In genomic region chr6:113560376-113560775, GRCh38 we compare ENCODE assay signal across 18 cellular contexts.
DNase-seq lines count a peak whose midpoint lies in the region; ATAC-seq, FAIRE-seq and TF ChIP-seq lines count a peak whose summit lies in the region.
"Had no signal": no experiment of that assay in that cellular context is flagged by ENCODE, and none has a peak within 500 bp of the region (broad histone marks: within the 10 kb centered on the region; RNA-seq: fewer than 3 reads in every experiment).

No MANE protein-coding gene starts in this region.

- no peaks in the 10 kb centered on the region for H3K9me3 Mint-ChIP-seq in astrocyte (ENCODE audit: unreplicated experiment)
- no peaks in the 10 kb centered on the region for H3K9me3 Mint-ChIP-seq in neural progenitor cell
- peaks cover 4 to 8% of the 10 kb centered on the region in 2 donors for H3K9me3 Mint-ChIP-seq in natural killer cell
- H3K9me3 Mint-ChIP-seq: CD14-positive monocyte had no signal

- H3K9ac ChIP-seq in HCT116 (ENCODE audit: low read length): no peak overlapping the region
- H3K9ac ChIP-seq in astrocyte (ENCODE audit: low read length): peak overlapping the region; percentile 37
- H3K9ac ChIP-seq in neural progenitor cell: no peak overlapping the region

- no peak overlapping the region for H3K4me3 ChIP-seq in A549
- 0 out of 4 replicates have a peak overlapping the region, but pooled peaks of 1 of the 2 experiments have one; percentile 7 for H3K4me3 ChIP-seq in HCT116 (replicated peaks in 1 of 2; ENCODE audit: low read depth in 1 of 2, low read length in 2 of 2)
- H3K4me3 ChIP-seq in astrocyte (ENCODE audit: insufficient read depth, low read depth, low read length): no peak overlapping the region
- no peak overlapping the region for H3K4me3 ChIP-seq in neural progenitor cell
- H3K4me3 ChIP-seq: HAP-1, K562 had no signal

- FAIRE-seq in A549 (lab: Jason Lieb, UNC): no peak
- peak; percentile 41 for FAIRE-seq in astrocyte (lab: Jason Lieb, UNC)
- FAIRE-seq: K562 had no signal

- TF ChIP-seq POLR2A in A549 (IDR thresholded peaks at IDR 0.05; ENCODE audit: low read length): no peak
- no peak for TF ChIP-seq POLR2A in HCT116 (IDR thresholded peaks at IDR 0.05; ENCODE audit: borderline replicate concordance, extremely low read depth, insufficient read depth, insufficient read length)

- DNase-seq in A549 (ENCODE audit: low read depth in 1 of 2, low spot score in 1 of 2) (no peak), HCT116 (ENCODE audit: low read depth, low spot score) (no peak), astrocyte (ENCODE audit: low read depth) (no peak), neural progenitor cell (ENCODE audit: low spot score) (no peak), natural killer cell (no peak), NCI-H510A treated with DMSO at 0.1 percent for 48 hours (lab: John Stamatoyannopoulos, UW) (no peak), HEK293T (ENCODE audit: extremely low spot score) (no peak)
- DNase-seq: COR-L47, DMS153, NCI-H1417 treated with DMSO at 0.1 percent for 48 hours, NCI-H1930, NCI-H2171 treated with DMSO at 0.1 percent for 48 hours, NCI-H774, SHP77 treated with DMSO at 0.1 percent for 48 hours had no signal

- H3K79me2 ChIP-seq in HCT116 (ENCODE audit: insufficient read depth, low read length) (no peaks in the 10 kb centered on the region), astrocyte (ENCODE audit: insufficient read depth, low read length) (no peaks in the 10 kb centered on the region), neural progenitor cell (ENCODE audit: low read depth) (no peaks in the 10 kb centered on the region)

- no peaks in the 10 kb centered on the region for H3K36me3 ChIP-seq in HCT116 (ENCODE audit: control insufficient read depth in 1 of 2, insufficient read depth in 2 of 2, low read length in 2 of 2)
- no peaks in the 10 kb centered on the region for H3K36me3 ChIP-seq in astrocyte (ENCODE audit: insufficient read depth, low read length)
- H3K36me3 ChIP-seq in neural progenitor cell: no peaks in the 10 kb centered on the region
- H3K36me3 ChIP-seq: HAP-1 had no signal

- no peaks in the 10 kb centered on the region for H3K9me2 ChIP-seq in HCT116 (ENCODE audit: insufficient read depth)

- CTCF ChIA-PET in A549 (lab: Yijun Ruan, JAX) (no interaction called here), HCT116 (lab: Charles Lee) (no interaction called here), HEK293T (lab: Yijun Ruan, JAX) (no interaction called here)

- POLR2A ChIA-PET in A549 (lab: Yijun Ruan, JAX) (no interaction called here), HCT116 (lab: Charles Lee) (no interaction called here), HEK293T (lab: Yijun Ruan, JAX) (no interaction called here)

- no peak for TF ChIP-seq CTCF in A549 (IDR thresholded peaks at IDR 0.05)
- TF ChIP-seq CTCF in HCT116 (IDR thresholded peaks at IDR 0.05 in 2 of 3, conservative IDR thresholded peaks at IDR 0.05 in 1 of 3; ENCODE audit: borderline replicate concordance in 1 of 3, insufficient read depth in 1 of 3, low read depth in 2 of 3, low read length in 2 of 3): no peak
- TF ChIP-seq CTCF in astrocyte (IDR thresholded peaks at IDR 0.05; ENCODE audit: insufficient read depth, low read depth, low read length): no peak
- no peak for TF ChIP-seq CTCF in neural progenitor cell (IDR thresholded peaks at IDR 0.05)
- TF ChIP-seq CTCF in natural killer cell (IDR thresholded peaks at IDR 0.05): no peak

- H3K27me3 ChIP-seq in HCT116 (ENCODE audit: insufficient read depth, low read length): no peaks in the 10 kb centered on the region
- no peaks in the 10 kb centered on the region for H3K27me3 ChIP-seq in astrocyte (ENCODE audit: insufficient read depth, low read length)
- peaks cover 2% of the 10 kb centered on the region for H3K27me3 ChIP-seq in neural progenitor cell

- H3F3A ChIP-seq in neural progenitor cell (ENCODE audit: low read depth): peaks cover 12% of the 10 kb centered on the region

- H3K27me3 Mint-ChIP-seq in astrocyte (ENCODE audit: low read depth, unreplicated experiment) (no peaks in the 10 kb centered on the region), neural progenitor cell (ENCODE audit: insufficient read depth, low read depth) (peaks cover 2% of the 10 kb centered on the region), natural killer cell (ENCODE audit: low read depth in 2 of 2) (no peaks in the 10 kb centered on the region)

- H2AFZ ChIP-seq in HCT116 (ENCODE audit: low read depth, low read length, poor library complexity, severe bottlenecking) (peak overlapping the region; percentile 80), astrocyte (ENCODE audit: low read depth, low read length) (no peak overlapping the region), neural progenitor cell (replicated peaks) (no peak overlapping the region)

- H3K4me3 Mint-ChIP-seq in astrocyte (ENCODE audit: unreplicated experiment) (no peak overlapping the region), neural progenitor cell (no peak overlapping the region), natural killer cell (no peak overlapping the region)
- H3K4me3 Mint-ChIP-seq: CD14-positive monocyte had no signal

- BruUV-seq in HCT116 (replicated peaks; lab: Mats Ljungman, UMichigan): no TSS peak

- H3K36me3 Mint-ChIP-seq in astrocyte (ENCODE audit: low read depth, unreplicated experiment): no peaks in the 10 kb centered on the region
- H3K36me3 Mint-ChIP-seq in neural progenitor cell: no peaks in the 10 kb centered on the region
- H3K36me3 Mint-ChIP-seq in natural killer cell: no peaks in the 10 kb centered on the region
- H3K36me3 Mint-ChIP-seq: CD14-positive monocyte had no signal

- H3K4me1 Mint-ChIP-seq in astrocyte (ENCODE audit: low read depth, unreplicated experiment) (peaks cover 42% of the 10 kb centered on the region), neural progenitor cell (peaks cover 25% of the 10 kb centered on the region), natural killer cell (no peaks in the 10 kb centered on the region)

- peak overlapping the region; percentile 63 for H3K27ac Mint-ChIP-seq in astrocyte (ENCODE audit: unreplicated experiment)
- H3K27ac Mint-ChIP-seq in neural progenitor cell: peak overlapping the region; percentile 31
- no peak overlapping the region for H3K27ac Mint-ChIP-seq in natural killer cell
- H3K27ac Mint-ChIP-seq: CD14-positive monocyte had no signal

- H4K20me1 ChIP-seq in HCT116 (ENCODE audit: insufficient read depth) (no peaks in the 10 kb centered on the region), astrocyte (ENCODE audit: insufficient read depth, low read length) (no peaks in the 10 kb centered on the region), neural progenitor cell (ENCODE audit: low read depth) (no peaks in the 10 kb centered on the region)

- RAD21 ChIA-PET in HCT116 (lab: Charles Lee; ENCODE audit: low non-redundant PET in 1 of 2, low total read pairs in 2 of 2, uncharacterized antibody in 2 of 2, unreplicated experiment in 2 of 2): no interaction called here

- H3K9me3 ChIP-seq in A549 (no peaks in the 10 kb centered on the region), HCT116 (ENCODE audit: control insufficient read depth in 1 of 2, insufficient read depth in 1 of 2, low read depth in 1 of 2, low read length in 2 of 2) (no peaks in the 10 kb centered on the region), astrocyte (ENCODE audit: insufficient read depth, low read depth, low read length) (no peaks in the 10 kb centered on the region), neural progenitor cell (ENCODE audit: low read depth) (no peaks in the 10 kb centered on the region)
- H3K9me3 ChIP-seq: HAP-1 had no signal

- no peak for TF ChIP-seq EP300 in A549 (IDR thresholded peaks at IDR 0.05)

- H3K4me2 ChIP-seq in A549 (peak overlapping the region; percentile 28; the same call in 2 of the 3 replicates), HCT116 (ENCODE audit: low read length) (peak overlapping the region; percentile 54), astrocyte (ENCODE audit: low read length) (peak overlapping the region; percentile 26), neural progenitor cell (no peak overlapping the region)

- TF ChIP-seq RAD21 in A549 (conservative IDR thresholded peaks at IDR 0.05 in 1 of 2, IDR thresholded peaks at IDR 0.05 in 1 of 2) (no peak), HCT116 (IDR thresholded peaks at IDR 0.05; ENCODE audit: low read depth) (no peak)

- intact Hi-C loops in HCT116 (cut with micrococcal nuclease) (no loop called here), natural killer cell (cut with micrococcal nuclease) (no loop called here)

- H3K4me1 ChIP-seq in A549 (peaks cover 14% of the 10 kb centered on the region; the same call in 2 of the 3 replicates), HCT116 (ENCODE audit: control insufficient read depth in 1 of 2, insufficient read depth in 2 of 2, low read length in 2 of 2) (peaks cover 9 to 31% of the 10 kb centered on the region in 2 experiments), astrocyte (ENCODE audit: insufficient read depth, low read length) (peaks cover 48% of the 10 kb centered on the region), neural progenitor cell (peaks cover 17% of the 10 kb centered on the region)
- H3K4me1 ChIP-seq: HAP-1 had no signal

- peak overlapping the region in 1 of 2 experiments; percentile 35; a peak in 1 of 6 replicates for H3K27ac ChIP-seq in A549
- H3K27ac ChIP-seq in HCT116 (ENCODE audit: low read depth, low read length): no peak overlapping the region
- H3K27ac ChIP-seq in astrocyte (ENCODE audit: low read depth, low read length): peak overlapping the region; percentile 90
- no peak overlapping the region for H3K27ac ChIP-seq in neural progenitor cell

- ATAC-seq in A549: no peak
- peak; percentile 68 for ATAC-seq in HCT116
- ATAC-seq in natural killer cell: no peak
- ATAC-seq in HG02840 (IDR thresholded peaks at IDR 0.05; ENCODE audit: low FRiP score, unreplicated experiment): no peak
- ATAC-seq: K562 had no signal

- WGBS in A549 (ENCODE audit: missing lambda C conversion rate): 93% methylated on average over 1 of the region's 1 CpG

TF ChIP-seq in HEK293T, 16 proteins besides CTCF, POLR2A, EP300 and RAD21:
- TF ChIP-seq ZNF384 (IDR thresholded peaks at IDR 0.05) (no peak), LEF1 (IDR thresholded peaks at IDR 0.05; ENCODE audit: borderline replicate concordance) (no peak), ARNT (IDR thresholded peaks at IDR 0.05) (no peak), SP1 (IDR thresholded peaks at IDR 0.05) (no peak), L3MBTL2 (conservative IDR thresholded peaks at IDR 0.05) (no peak), FOXK2 (IDR thresholded peaks at IDR 0.05) (no peak)

Comparison
In these comparisons a context has a peak if more than half of its experiments do, and no peak if none do; other contexts are left out.
1. H3K27ac Mint-ChIP-seq: peak in astrocyte (single experiment) and neural progenitor cell (single experiment); none in natural killer cell (0 of 2).